12 cellular contexts compared by ENCODE assay signal in genomic region chr1:158711098-158711497, GRCh38. TPM values are rescaled to one million over a fixed set of nuclear protein-coding genes. Genes with fewer than 3 reads are reported as not detected.
"Had no signal": no experiment of that assay in that cellular context is flagged by ENCODE, and none has a peak within 500 bp of the region (broad histone marks: within the 10 kb centered on the region; RNA-seq: fewer than 3 reads in every experiment).

No MANE protein-coding gene starts in this region.

- ATAC-seq: GM23338, HCT116 had no signal

- H3K9ac ChIP-seq: GM23248 had no signal

- H3K36me3 ChIP-seq: HAP-1 had no signal

- H3K4me1 ChIP-seq: HAP-1 had no signal

- H3K4me2 ChIP-seq: GM23338 had no signal

- DNase-seq: GM23248, GOT3, H7, H9, HCEC 1CT, HFFc6 had no signal

- FAIRE-seq: H1, H54 had no signal

- H2AFZ ChIP-seq: GM23248, GM23338 had no signal

- H3K27ac ChIP-seq: GM23248 had no signal

- H3K4me3 ChIP-seq: GM23248, GM23338, HAP-1 had no signal

- H3K9me3 ChIP-seq: HAP-1 had no signal

RNA-seq across cellular contexts. Expression of gene OR6K3, which starts 9.4 kb away (rescaled TPM):
- total RNA-seq: GM23248, GM23338, H1, H4, H7, H9, HFFc6 had no signal
- polyA plus RNA-seq: GM23248, GM23338, H1 had no signal

RNA-seq across cellular contexts. Expression of gene OR6K2, which starts 10.6 kb away (rescaled TPM):
- total RNA-seq: GM23248, GM23338, H1, H4, H7, H9, HFFc6 had no signal
- polyA plus RNA-seq: GM23248, GM23338, H1 had no signal

RNA-seq across cellular contexts. Expression of gene SPTA1, which starts 24.6 kb away (rescaled TPM):
- total RNA-seq: GM23248, GM23338, H1, H7, H9, HFFc6 had no signal
- polyA plus RNA-seq: GM23248, GM23338, H1 had no signal

RNA-seq across cellular contexts. Expression of gene OR6K6, which starts 43.4 kb away (rescaled TPM):
- total RNA-seq: GM23248, GM23338, H1, H4, H7, H9, HFFc6 had no signal
- polyA plus RNA-seq: GM23248, GM23338, H1 had no signal
